In the genomic region with DNA sequence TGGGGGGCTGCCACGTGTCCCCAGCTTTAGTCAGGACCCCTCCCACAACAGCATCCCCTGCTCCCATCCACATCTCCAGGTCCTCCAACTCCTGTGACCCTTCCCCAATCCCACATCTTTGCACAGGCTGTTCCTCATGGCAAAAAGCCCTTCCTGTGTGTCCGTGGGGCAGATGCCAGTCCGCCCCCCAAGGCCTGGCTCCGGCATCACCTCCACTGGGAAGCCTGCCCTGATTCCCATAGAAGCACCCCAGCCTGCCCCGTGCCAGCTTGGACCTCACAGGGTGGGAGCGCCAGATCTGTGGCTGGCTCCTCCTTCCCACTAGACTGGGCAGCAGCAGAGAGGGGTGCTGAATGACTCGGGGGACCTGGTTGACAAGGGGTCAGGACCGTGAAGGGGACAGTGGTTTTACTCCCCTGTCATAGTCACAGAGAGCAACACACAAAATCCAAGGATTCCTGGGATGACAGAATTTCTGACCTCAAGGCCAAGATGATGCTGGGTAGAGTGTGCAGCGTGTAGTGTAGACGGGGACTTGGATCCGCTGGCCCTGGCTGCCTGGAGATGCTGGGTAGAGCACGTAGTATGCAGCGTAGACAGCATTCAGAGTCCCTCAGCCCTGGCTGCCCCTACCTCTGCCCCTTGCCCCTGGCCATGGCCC, we compare ENCODE assay signal across 12 cellular contexts. TPM values are rescaled to one million over a fixed set of nuclear protein-coding genes. Genes with fewer than 3 reads are reported as not detected.
A peak's percentile ranks its signal among the peaks of the same experiment; 100 is the strongest.
DNase-seq lines count a peak whose midpoint lies in the region; ATAC-seq, FAIRE-seq and TF ChIP-seq lines count a peak whose summit lies in the region.
"Had no signal": no experiment of that assay in that cellular context is flagged by ENCODE, and none has a peak within 500 bp of the region (broad histone marks: within the 10 kb centered on the region; RNA-seq: fewer than 3 reads in every experiment).

No MANE protein-coding gene starts in this region.

- H3K23me2 ChIP-seq in H9 (ENCODE audit: insufficient read length, low read depth, low read length, poor library complexity, severe bottlenecking), result no peaks in the 10 kb centered on the region

- H3K27me3 ChIP-seq in H9 (ENCODE audit: insufficient read depth, low read length) (no peaks in the 10 kb centered on the region), K562 (ENCODE audit: control insufficient read depth in 2 of 2, insufficient read depth in 2 of 2, low read length in 2 of 2) (peaks cover 0 to 17% of the 10 kb centered on the region in 2 experiments; a peak in 2 of 5 replicates), neuronal stem cell (ENCODE audit: control insufficient read depth in 3 of 3, insufficient read depth in 3 of 3, low read depth in 1 of 3, low read length in 3 of 3) (no peaks in the 10 kb centered on the region)
- H3K27me3 ChIP-seq: testis had no signal

- H3K4me1 Mint-ChIP-seq in H9, result peaks cover 9 to 10% of the 10 kb centered on the region in 2 experiments

- peaks cover 2% of the 10 kb centered on the region; the same call in 1 of the 2 replicates for H3K4me1 ChIP-seq in H9 (ENCODE audit: insufficient read depth, low read length)
- peaks cover 0 to 15% of the 10 kb centered on the region in 2 experiments; a peak in 1 of 5 replicates for H3K4me1 ChIP-seq in K562 (replicated peaks in 1 of 2; ENCODE audit: control insufficient read depth in 2 of 2, insufficient read depth in 2 of 2, low read length in 2 of 2)
- no peaks in the 10 kb centered on the region for H3K4me1 ChIP-seq in neuronal stem cell (ENCODE audit: control insufficient read depth in 2 of 2, insufficient read depth in 1 of 2, low read depth in 1 of 2, low read length in 2 of 2)

- H4K20me1 ChIP-seq in H9 (ENCODE audit: control insufficient read depth, insufficient read depth, insufficient read length) (no peaks in the 10 kb centered on the region), K562 (replicated peaks; ENCODE audit: control insufficient read depth, insufficient read depth, low read length) (0 out of 2 replicates have a peak, but pooled peaks cover 4% of the 10 kb centered on the region)

- H3K36me3 Mint-ChIP-seq in H9 (ENCODE audit: insufficient read depth in 1 of 3, low read depth in 3 of 3), result no peaks in the 10 kb centered on the region

- H3K9me3 Mint-ChIP-seq in H9, result no peaks in the 10 kb centered on the region; a peak in 2 of 5 replicates
- H3K9me3 Mint-ChIP-seq: activated T-helper 1 cell treated with anti-CD3 and anti-CD28 coated beads, Interleukin-12 subunit alpha, Interleukin-12 subunit beta, Interleukin-2, Interleukin-4 antibody, amounts not matched to agents 30 ng/mL and 10 ng/mL and 1 ng/mL, durations not matched to agents 14 hours and 24 hours and 36 hours had no signal

- WGBS in H9 (ENCODE audit: extremely low coverage, insufficient read length, low lambda C conversion rate), result no CpG with 5 or more reads among the region's 13 CpGs
- 29% methylated on average over 13 of the region's 13 CpGs for whole genome bisulfite sequencing in K562 (ENCODE audit: insufficient coverage, low coverage, missing lambda C conversion rate)
- no CpG with 5 or more reads among the region's 13 CpGs for WGBS in neuronal stem cell (ENCODE audit: extremely low coverage in 2 of 2, insufficient read length in 2 of 2, insufficient replicate concordance in 1 of 2), 2 donors

- H3K18ac ChIP-seq in H9 (ENCODE audit: insufficient read length, low read depth, low read length) (no peak overlapping the region), neuronal stem cell (ENCODE audit: low read length) (peak overlapping the region; percentile 38)

- BruUV-seq in K562 (replicated peaks; lab: Mats Ljungman, UMichigan), result no TSS peak

- no peak for TF ChIP-seq EP300 in K562 (IDR thresholded peaks at IDR 0.05; ENCODE audit: low read length)

- CTCF ChIA-PET in K562 (lab: Yijun Ruan, JAX; ENCODE audit: low intra/inter-chr PET ratio), result no interaction called here

- no peak overlapping the region for H3K4me3 Mint-ChIP-seq in H9

- FAIRE-seq in K562 (lab: Jason Lieb, UNC), result no peak

- in situ Hi-C loops in K562 (cut with MboI), result no loop called here

- H3K4me2 ChIP-seq in H9 (ENCODE audit: insufficient read depth, insufficient read length, low read length) (no peak overlapping the region), K562 (ENCODE audit: insufficient read depth, low read length) (no peak overlapping the region), neuronal stem cell (ENCODE audit: insufficient read depth, low read length, poor library complexity, severe bottlenecking) (no peak overlapping the region)

- no peak overlapping the region for H2BK20ac ChIP-seq in H9 (ENCODE audit: low read depth, low read length, poor library complexity, severe bottlenecking)

- TF ChIP-seq POLR2A in K562 (conservative IDR thresholded peaks at IDR 0.05), result no peak

- H3K27ac ChIP-seq in H9 (ENCODE audit: insufficient read length, low read depth, low read length) (no peak overlapping the region), K562 (ENCODE audit: extremely low read depth, low read depth, low read length) (no peak overlapping the region), neuronal stem cell (replicated peaks; ENCODE audit: low read length) (no peak overlapping the region)

- H3K27ac Mint-ChIP-seq in H9, result no peak overlapping the region

- no peak overlapping the region for H3K4ac ChIP-seq in H9 (ENCODE audit: low read depth, low read length)
- H3K4ac ChIP-seq in neuronal stem cell (ENCODE audit: low read length), result no peak overlapping the region

- no peak overlapping the region for H4K91ac ChIP-seq in H9 (ENCODE audit: insufficient read length, low read depth, low read length)
- H4K91ac ChIP-seq in neuronal stem cell (ENCODE audit: low read depth, low read length, poor library complexity), result no peak overlapping the region

- no peaks in the 10 kb centered on the region for H3K36me3 ChIP-seq in K562 (ENCODE audit: control insufficient read depth, insufficient read depth, low read length)
- no peaks in the 10 kb centered on the region for H3K36me3 ChIP-seq in neuronal stem cell (replicated peaks in 1 of 2; ENCODE audit: control insufficient read depth in 2 of 2, insufficient read depth in 2 of 2, low read length in 2 of 2)

- H4K8ac ChIP-seq in H9 (replicated peaks; ENCODE audit: insufficient read length, low read depth, low read length) (no peak overlapping the region), neuronal stem cell (ENCODE audit: low read depth, low read length) (no peak overlapping the region)

- no peaks in the 10 kb centered on the region for H3K9me1 ChIP-seq in K562 (ENCODE audit: control insufficient read depth, insufficient read depth, low read length)

- DNase-seq in AG10803 (ENCODE audit: low read depth), result peak; percentile 23
- no peak for DNase-seq in H9
- no peak for DNase-seq in K562 (ENCODE audit: extremely low read depth in 1 of 4, low spot score in 3 of 4)
- DNase-seq in neuronal stem cell (ENCODE audit: low spot score), result no peak
- DNase-seq in AML-193 (lab: John Stamatoyannopoulos, UW), result no peak
- no peak for DNase-seq in NCI-H1105 treated with DMSO at 0.1 percent for 48 hours (lab: John Stamatoyannopoulos, UW)
- DNase-seq in NK-92 treated with Interleukin-12 subunit alpha and Interleukin-12 subunit beta, amount 100 ng/mL, for 24 hours (lab: John Stamatoyannopoulos, UW), result no peak
- DNase-seq in activated gamma-delta T cell treated with Interleukin-2 at 50 U/mL for 16 hours, result no peak
- DNase-seq: cerebellar nuclear complex, NCI-H1694 treated with DMSO at 0.1 percent for 48 hours, testis had no signal

- H2BK12ac ChIP-seq in H9 (ENCODE audit: insufficient read length, low read depth, low read length), result no peak overlapping the region
- H2BK12ac ChIP-seq in neuronal stem cell (ENCODE audit: low read length), result no peak overlapping the region

- POLR2A ChIA-PET in K562 (lab: Yijun Ruan, JAX), result interaction anchor here (0.5 to 1.3 kb wide), 3 partner anchors 9 to 424 kb away, joined by 3 to 5 read pairs (median 3); no protein-coding TSS in a partner anchor

- H3T11ph ChIP-seq in H9 (ENCODE audit: low read length), result no peak overlapping the region

- H3K14ac ChIP-seq in H9 (ENCODE audit: insufficient read depth, low read length) (peak overlapping the region; percentile 20; the same call in 1 of the 2 replicates), neuronal stem cell (ENCODE audit: low read length) (no peak overlapping the region)

- H2BK15ac ChIP-seq in H9 (ENCODE audit: low read depth, low read length) (no peak overlapping the region), neuronal stem cell (ENCODE audit: low read length) (no peak overlapping the region)

- no peak overlapping the region for H2BK120ac ChIP-seq in H9 (ENCODE audit: low read depth, low read length, poor library complexity, severe bottlenecking)
- H2BK120ac ChIP-seq in neuronal stem cell (ENCODE audit: low read depth, low read length), result no peak overlapping the region

- H4K5ac ChIP-seq in H9 (ENCODE audit: insufficient read length, low read depth, low read length), result no peak overlapping the region

- H2AK5ac ChIP-seq in H9 (ENCODE audit: insufficient read length, low read length), result no peak overlapping the region
- H2AK5ac ChIP-seq in neuronal stem cell (ENCODE audit: low read depth, low read length), result peak overlapping the region; percentile 68

- TF ChIP-seq CTCF in AG10803 (conservative IDR thresholded peaks at IDR 0.05; ENCODE audit: low read length) (no peak), H9 (conservative IDR thresholded peaks at IDR 0.05) (no peak), K562 (IDR thresholded peaks at IDR 0.05 in 2 of 3, conservative IDR thresholded peaks at IDR 0.05 in 1 of 3; ENCODE audit: insufficient read depth in 2 of 3, low read depth in 1 of 3, low read length in 3 of 3) (no peak)

- H3K23ac ChIP-seq in H9 (ENCODE audit: insufficient read length, low read depth, low read length), result no peak overlapping the region
- H3K23ac ChIP-seq in neuronal stem cell (ENCODE audit: low read depth, low read length, poor library complexity), result peak overlapping the region; percentile 43

- no peaks in the 10 kb centered on the region for H3K9me3 ChIP-seq in H9 (ENCODE audit: control insufficient read depth, low read depth, low read length)
- no peaks in the 10 kb centered on the region for H3K9me3 ChIP-seq in K562 (replicated peaks; ENCODE audit: control insufficient read depth, insufficient read depth, low read depth, low read length)
- H3K9me3 ChIP-seq in neuronal stem cell (replicated peaks in 1 of 2; ENCODE audit: control insufficient read depth in 2 of 2, insufficient read depth in 1 of 2, low read depth in 1 of 2, low read length in 2 of 2), result no peaks in the 10 kb centered on the region
- H3K9me3 ChIP-seq: testis had no signal

- TF ChIP-seq RAD21 in K562 (CRISPR knock-in tag; conservative IDR thresholded peaks at IDR 0.05 in 1 of 2, IDR thresholded peaks at IDR 0.05 in 1 of 2), result no peak

- intact Hi-C loops in K562 (cut with micrococcal nuclease), result no loop called here

- H3K79me1 ChIP-seq in H9 (ENCODE audit: insufficient read depth, low read depth, low read length, poor library complexity, severe bottlenecking) (no peaks in the 10 kb centered on the region), neuronal stem cell (ENCODE audit: low read depth, low read length) (no peaks in the 10 kb centered on the region)

- H3K56ac ChIP-seq in H9 (ENCODE audit: insufficient read length, low read depth, low read length), result no peak overlapping the region

- H3K79me2 ChIP-seq in H9 (ENCODE audit: insufficient read depth, low read length) (no peaks in the 10 kb centered on the region), K562 (ENCODE audit: control insufficient read depth, insufficient read depth, low read length) (no peaks in the 10 kb centered on the region)

- H3K27me3 Mint-ChIP-seq in H9 (ENCODE audit: low read depth), result peaks cover 19% of the 10 kb centered on the region

- no peak for ATAC-seq in K562

- no peak overlapping the region for H3K4me3 ChIP-seq in AG10803 (ENCODE audit: low read length)
- no peak overlapping the region for H3K4me3 ChIP-seq in K562
- H3K4me3 ChIP-seq in neuronal stem cell (ENCODE audit: low read length in 2 of 2), result no peak overlapping the region
- H3K4me3 ChIP-seq: testis had no signal

- H2BK5ac ChIP-seq in H9 (ENCODE audit: insufficient read length, low read length), result no peak overlapping the region
- no peak overlapping the region for H2BK5ac ChIP-seq in neuronal stem cell (ENCODE audit: low read length)

- H2AFZ ChIP-seq in H9 (ENCODE audit: low read length), result no peak overlapping the region
- no peak overlapping the region for H2AFZ ChIP-seq in K562 (ENCODE audit: low read depth, low read length)
- H2AFZ ChIP-seq in neuronal stem cell (ENCODE audit: low read length), result no peak overlapping the region

- no peak overlapping the region for H3K9ac ChIP-seq in H9 (ENCODE audit: extremely low read depth, insufficient read length, low read length)
- no peak overlapping the region for H3K9ac ChIP-seq in K562 (ENCODE audit: insufficient read depth in 1 of 2, low read depth in 2 of 2, low read length in 2 of 2)
- peak overlapping the region; percentile 60 for H3K9ac ChIP-seq in neuronal stem cell (ENCODE audit: low read depth, low read length, poor library complexity)

RNA-seq across cellular contexts. Expression of gene KLF2, which starts 13.3 kb away (rescaled TPM):
- 0.24 and 0.33 TPM in 2 replicates for total RNA-seq in H9 (2021)
- total RNA-seq in K562 (2011; cell fraction: chromatin; rRNA removed; ENCODE audit: low replicate concordance), result not detected in 2 replicates
- total RNA-seq in K562 (2011; cell fraction: nucleolus; rRNA removed), result 0.17 and 0.26 TPM in 2 replicates
- total RNA-seq in K562 (2011; cell fraction: nucleoplasm; rRNA removed), result not detected in 2 replicates
- 0.20 TPM in 1 of 2 replicates, not detected in the other for total RNA-seq in K562 (2014; rRNA removed)
- 0.07 TPM in 1 of 2 replicates, not detected in the other for total RNA-seq in K562 (2014; rRNA removed; fragmentation: Illumina TruSeq; extraction: Trizol)
- not detected in 2 replicates for total RNA-seq in K562 (2015; rRNA removed; fragmentation: Illumina TruSeq; extraction: Trizol)
- total RNA-seq in K562 (2021), result 0.71 and 1.3 TPM in 2 replicates
- polyA plus RNA-seq in K562 (2011; rRNA removed), result not detected in 2 replicates
- 0.04 and 0.22 TPM in 2 replicates for polyA plus RNA-seq in K562 (2011; cell fraction: cytosol; rRNA removed)
- 0.17 and 0.40 TPM in 2 replicates for polyA plus RNA-seq in K562 (2011; cell fraction: nucleus; rRNA removed)
- polyA plus RNA-seq in K562 (2012), result 0.22 and 1.9 TPM in 2 replicates
- not detected in 2 replicates for polyA plus RNA-seq in K562 (2014; fragmentation: Illumina TruSeq; extraction: Trizol)
- polyA plus RNA-seq in K562 (2014; fragmentation: Nextera tagmentation; extraction: Ambion mirVana), result not detected
- 0.19 TPM in 1 of 2 replicates, not detected in the other for polyA plus RNA-seq in K562 (2014; rRNA removed)
- polyA minus RNA-seq in K562 (2011; rRNA and poly(A)+ RNA removed), result not detected in 2 replicates
- polyA minus RNA-seq in K562 (2011; cell fraction: cytosol; rRNA and poly(A)+ RNA removed), result not detected in 2 replicates
- not detected in 2 replicates for polyA minus RNA-seq in K562 (2011; cell fraction: nucleus; rRNA and poly(A)+ RNA removed)
- 0.13 TPM for polyA plus RNA-seq in neuronal stem cell (2013, experiment 1 of 2)
- polyA plus RNA-seq in neuronal stem cell (2013, experiment 2 of 2), result 0.12 TPM
